ENCODE assay signal across 1 cellular context in genomic region chr2:232447638-232448472, GRCh38.
TF ChIP-seq lines count a peak whose summit lies in the region.

No MANE protein-coding gene starts in this region.

TF ChIP-seq in HepG2, 621 proteins besides CTCF, POLR2A, EP300 and RAD21 (continued from another document):
- TF ChIP-seq ZBTB10 (CRISPR knock-in tag; IDR thresholded peaks at IDR 0.05; ENCODE audit: borderline replicate concordance) (no peak), ZUFSP (CRISPR knock-in tag; IDR thresholded peaks at IDR 0.05; ENCODE audit: borderline replicate concordance) (no peak), GFI1 (CRISPR knock-in tag; IDR thresholded peaks at IDR 0.05; ENCODE audit: borderline replicate concordance) (0 out of 2 replicates have a peak, but pooled peaks have one; percentile 22), ZNF281 (CRISPR knock-in tag; IDR thresholded peaks at IDR 0.05; ENCODE audit: borderline replicate concordance) (0 out of 2 replicates have a peak, but pooled peaks have one; percentile 6), MAX (IDR thresholded peaks at IDR 0.05) (no peak), ZSCAN22 (CRISPR knock-in tag; IDR thresholded peaks at IDR 0.05) (no peak), NR0B2 (CRISPR knock-in tag; IDR thresholded peaks at IDR 0.05) (no peak), CAMTA2 (CRISPR knock-in tag; IDR thresholded peaks at IDR 0.05; ENCODE audit: borderline replicate concordance) (no peak), HNF4A (CRISPR knock-in tag; IDR thresholded peaks at IDR 0.05) (peak; percentile 49; the same call in 1 of the 2 replicates), HIC2 (CRISPR knock-in tag; IDR thresholded peaks at IDR 0.05; ENCODE audit: low read depth) (peak; percentile 75; the same call in 1 of the 2 replicates), PATZ1 (CRISPR knock-in tag; IDR thresholded peaks at IDR 0.05) (peak; percentile 26; the same call in 1 of the 2 replicates), HNRNPL (IDR thresholded peaks at IDR 0.05; ENCODE audit: low read depth, low read length) (peak; percentile 78), NFE2L2 (IDR thresholded peaks at IDR 0.05; ENCODE audit: low read length) (no peak)
TF ChIP-seq in HepG2: peak in this region for 12.
